In genomic region chr19:48698046-48698445, GRCh38 we compare ENCODE assay signal across 11 cellular contexts. TPM values are rescaled to one million over a fixed set of nuclear protein-coding genes. Genes with fewer than 3 reads are reported as not detected.
DNase-seq lines count a peak whose midpoint lies in the region; ATAC-seq and TF ChIP-seq lines count a peak whose summit lies in the region.
"Had no signal": no experiment of that assay in that cellular context is flagged by ENCODE, and none has a peak within 500 bp of the region (broad histone marks: within the 10 kb centered on the region; RNA-seq: fewer than 3 reads in every experiment).

No MANE protein-coding gene starts in this region.

- H3K36me3 ChIP-seq in mammary epithelial cell (ENCODE audit: insufficient read depth, low read length) (no peaks in the 10 kb centered on the region), mesenchymal stem cell (ENCODE audit: control insufficient read depth in 1 of 2, insufficient read depth in 2 of 2, low read depth in 1 of 2, low read length in 2 of 2) (peaks cover 3 to 5% of the 10 kb centered on the region in 2 experiments)

- H3K4me1 ChIP-seq in mammary epithelial cell (ENCODE audit: insufficient read depth, low read length) (peaks cover 8% of the 10 kb centered on the region), mesenchymal stem cell (ENCODE audit: control insufficient read depth, insufficient read depth, low read depth, low read length) (peaks cover 20% of the 10 kb centered on the region)

- TF ChIP-seq CTCF in mammary epithelial cell (conservative IDR thresholded peaks at IDR 0.05 in 1 of 2, IDR thresholded peaks at IDR 0.05 in 1 of 2; ENCODE audit: extremely low read depth in 1 of 2, insufficient read depth in 1 of 2, low read depth in 1 of 2, low read length in 2 of 2) = no peak

- peak overlapping the region; percentile 67 for H2BK15ac ChIP-seq in mesenchymal stem cell (ENCODE audit: low read depth, poor library complexity, severe bottlenecking)

- H3K23ac ChIP-seq in mesenchymal stem cell (ENCODE audit: low read length in 2 of 2) = no peak overlapping the region

- no peak overlapping the region for H3K14ac ChIP-seq in mesenchymal stem cell (ENCODE audit: low read length in 2 of 2)

- no peaks in the 10 kb centered on the region for H4K20me1 ChIP-seq in mammary epithelial cell (ENCODE audit: insufficient read depth, low read length)

- no peaks in the 10 kb centered on the region for H3K79me2 ChIP-seq in mammary epithelial cell (ENCODE audit: insufficient read depth, low read length)

- H3K27ac ChIP-seq in mammary epithelial cell (ENCODE audit: insufficient read depth, low read depth, low read length) (no peak overlapping the region), mesenchymal stem cell (ENCODE audit: low read length, poor library complexity, severe bottlenecking) (no peak overlapping the region)

- H2AK5ac ChIP-seq in mesenchymal stem cell (ENCODE audit: low read length, severe bottlenecking) = no peak overlapping the region

- H4K8ac ChIP-seq in mesenchymal stem cell (ENCODE audit: low read length) = peak overlapping the region; percentile 12

- H2BK120ac ChIP-seq in mesenchymal stem cell (ENCODE audit: low read depth, low read length) = no peak overlapping the region

- H3K4me2 ChIP-seq in mammary epithelial cell (ENCODE audit: insufficient read depth, low read depth, low read length) = no peak overlapping the region
- no peak overlapping the region for H3K4me2 ChIP-seq in mesenchymal stem cell (ENCODE audit: low read length, poor library complexity, severe bottlenecking)

- no peaks in the 10 kb centered on the region for H3K79me1 ChIP-seq in mesenchymal stem cell (replicated peaks; ENCODE audit: low read length, poor library complexity, severe bottlenecking)

- H2AFZ ChIP-seq in mammary epithelial cell (ENCODE audit: low read depth, low read length) = no peak overlapping the region
- no peak overlapping the region for H2AFZ ChIP-seq in mesenchymal stem cell (ENCODE audit: low read depth, low read length)

- CTCF ChIA-PET in mammary epithelial cell (lab: Charles Lee; ENCODE audit: low non-redundant PET) = no interaction called here

- no peak overlapping the region for H2BK12ac ChIP-seq in mesenchymal stem cell (ENCODE audit: low read length in 2 of 2)

- no peak overlapping the region for H2BK5ac ChIP-seq in mesenchymal stem cell (ENCODE audit: low read depth, low read length, poor library complexity, severe bottlenecking)

- in situ Hi-C loops in mammary epithelial cell (cut with MboI; ENCODE audit: low sequenced_read_pairs in 2 of 2) = no loop called here

- no peak overlapping the region for H3K18ac ChIP-seq in mesenchymal stem cell (ENCODE audit: low read depth in 1 of 2, low read length in 2 of 2)

- whole genome bisulfite sequencing in mammary epithelial cell (ENCODE audit: low coverage, missing lambda C conversion rate) = 31% methylated on average over 3 of the region's 4 CpGs
- 68% methylated on average over 3 of the region's 4 CpGs for WGBS in mesenchymal stem cell

- intact Hi-C loops in mammary epithelial cell (cut with micrococcal nuclease) = loop anchor here (2.0 kb wide), 1 partner anchor 15 kb away; no protein-coding TSS in a partner anchor

- no peaks in the 10 kb centered on the region for H3K9me3 ChIP-seq in mammary epithelial cell (replicated peaks; ENCODE audit: insufficient read depth, low read length)
- no peaks in the 10 kb centered on the region for H3K9me3 ChIP-seq in mesenchymal stem cell (ENCODE audit: control insufficient read depth, low read length)
- H3K9me3 ChIP-seq: Caco-2 had no signal

- H3K4me3 ChIP-seq in mammary epithelial cell (replicated peaks in 1 of 3; ENCODE audit: insufficient read depth in 1 of 3, low read depth in 2 of 3, low read length in 3 of 3) = no peak overlapping the region
- no peak overlapping the region for H3K4me3 ChIP-seq in mesenchymal stem cell (ENCODE audit: insufficient read depth in 1 of 2, low read depth in 1 of 2, low read length in 2 of 2)

- H3K9ac ChIP-seq in mammary epithelial cell (ENCODE audit: insufficient read depth, low read length) (no peak overlapping the region), mesenchymal stem cell (ENCODE audit: low read length) (peak overlapping the region; percentile 34)

- H3K27me3 ChIP-seq in mammary epithelial cell (ENCODE audit: insufficient read depth, low read length) (peaks cover 4% of the 10 kb centered on the region), mesenchymal stem cell (ENCODE audit: control insufficient read depth in 1 of 2, insufficient read depth in 1 of 2, low read length in 2 of 2) (peaks cover 8 to 21% of the 10 kb centered on the region in 2 experiments)

- ATAC-seq in HG02623 (IDR thresholded peaks at IDR 0.05; ENCODE audit: unreplicated experiment) (no peak), HG02763 (IDR thresholded peaks at IDR 0.05; ENCODE audit: unreplicated experiment) (no peak), GM19395 (IDR thresholded peaks at IDR 0.05; ENCODE audit: unreplicated experiment) (no peak)
- ATAC-seq: stimulated activated naive B cell treated with anti-CD40 and anti-IgM and Interleukin-4, amounts not matched to agents 10 μg/mL and 1 μg/mL and 100 μg/mL, for 72 hours had no signal

- H4K91ac ChIP-seq in mesenchymal stem cell (ENCODE audit: low read length) = no peak overlapping the region

- BruUV-seq in mammary epithelial cell (replicated peaks; lab: Mats Ljungman, UMichigan) = no TSS peak

- no peak overlapping the region for H3K4ac ChIP-seq in mesenchymal stem cell (ENCODE audit: low read depth in 1 of 2, low read length in 2 of 2)

- peak; percentile 88 for DNase-seq in Daoy (ENCODE audit: low read depth)
- DNase-seq in MV-4-11 (lab: John Stamatoyannopoulos, UW) = peak; percentile 26
- DNase-seq in mammary epithelial cell = peak; percentile 37
- DNase-seq in mesenchymal stem cell = peak; percentile 62
- DNase-seq in inferior parietal cortex (ENCODE audit: extremely low spot score) = no peak
- DNase-seq: Caco-2; islet precursor cell; stimulated activated naive B cell treated with anti-CD40 and anti-IgM and Interleukin-4, amounts not matched to agents 10 μg/mL and 1 μg/mL and 100 μg/mL, for 72 hours had no signal

- dilution Hi-C loops in mammary epithelial cell (cut with HindIII; ENCODE audit: low sequenced_read_pairs) = no loop called here

RNA-seq across cellular contexts. Expression of gene FUT2, which starts 2.3 kb away (rescaled TPM):
- total RNA-seq in Daoy (2014; rRNA removed; shearing (Covaris generic)) = not detected in 2 replicates
- under 1 TPM in 1 of 2 donors, not detected in 1; 0.33 TPM for total RNA-seq in mammary epithelial cell
- polyA plus RNA-seq in mammary epithelial cell = 0.06 TPM
- polyA minus RNA-seq in mammary epithelial cell = not detected
- not detected for polyA plus RNA-seq in mesenchymal stem cell (2013, experiment 1 of 2)
- polyA plus RNA-seq in mesenchymal stem cell (2013, experiment 2 of 2) = not detected

RNA-seq across cellular contexts. Expression of gene MAMSTR, which starts 21.5 kb away (rescaled TPM):
- total RNA-seq in Daoy (2014; rRNA removed; shearing (Covaris generic)) = 0.34 and 2.9 TPM in 2 replicates
- total RNA-seq in mammary epithelial cell = 1 to 10 TPM in 1 of 2 donors, under 1 TPM in 1; 0.50 to 1.2 TPM
- 0.32 TPM for polyA plus RNA-seq in mammary epithelial cell
- polyA minus RNA-seq in mammary epithelial cell = not detected
- 1.3 TPM for polyA plus RNA-seq in mesenchymal stem cell (2013, experiment 1 of 2)
- 0.99 TPM for polyA plus RNA-seq in mesenchymal stem cell (2013, experiment 2 of 2)

RNA-seq across cellular contexts. Expression of gene NTN5, which starts 25.2 kb away (rescaled TPM):
- total RNA-seq in Daoy (2014; rRNA removed; shearing (Covaris generic)) = not detected in 2 replicates
- total RNA-seq in mammary epithelial cell = under 1 TPM; 0.16 to 0.33 TPM
- 0.03 TPM for polyA plus RNA-seq in mammary epithelial cell
- polyA minus RNA-seq in mammary epithelial cell = not detected
- polyA plus RNA-seq in mesenchymal stem cell (2013, experiment 1 of 2) = 0.28 TPM
- polyA plus RNA-seq in mesenchymal stem cell (2013, experiment 2 of 2) = 0.29 TPM

RNA-seq across cellular contexts. Expression of gene RASIP1, which starts 42.4 kb away (rescaled TPM):
- total RNA-seq in Daoy (2014; rRNA removed; shearing (Covaris generic)) = 0.17 TPM in 1 of 2 replicates, not detected in the other
- total RNA-seq in mammary epithelial cell = 1 to 10 TPM; 2.8 to 3.0 TPM
- polyA plus RNA-seq in mammary epithelial cell = 5.0 TPM
- polyA minus RNA-seq in mammary epithelial cell = 0.57 TPM
- polyA plus RNA-seq in mesenchymal stem cell (2013, experiment 1 of 2) = 0.98 TPM
- 1.00 TPM for polyA plus RNA-seq in mesenchymal stem cell (2013, experiment 2 of 2)

RNA-seq across cellular contexts. Expression of gene IZUMO1, which starts 48.7 kb away (rescaled TPM):
- total RNA-seq in Daoy (2014; rRNA removed; shearing (Covaris generic)) = not detected in 2 replicates
- 1 to 10 TPM in 1 of 2 donors, under 1 TPM in 1; 0.50 to 7.8 TPM for total RNA-seq in mammary epithelial cell
- polyA plus RNA-seq in mammary epithelial cell = 0.12 TPM
- polyA minus RNA-seq in mammary epithelial cell = not detected
- not detected for polyA plus RNA-seq in mesenchymal stem cell (2013, experiment 1 of 2)
- not detected for polyA plus RNA-seq in mesenchymal stem cell (2013, experiment 2 of 2)
